In genomic region chr1:216903389-216903754, GRCh38 we compare ENCODE assay signal across 15 cellular contexts.
A peak's percentile ranks its signal among the peaks of the same experiment; 100 is the strongest.
DNase-seq lines count a peak whose midpoint lies in the region; ATAC-seq, FAIRE-seq and TF ChIP-seq lines count a peak whose summit lies in the region.
"Had no signal": no experiment of that assay in that cellular context is flagged by ENCODE, and none has a peak within 500 bp of the region (broad histone marks: within the 10 kb centered on the region; RNA-seq: fewer than 3 reads in every experiment).

No MANE protein-coding gene starts in this region.

- H3K4me1 ChIP-seq in astrocyte (ENCODE audit: insufficient read depth, low read length), result peaks cover 23% of the 10 kb centered on the region
- H3K4me1 ChIP-seq in upper lobe of right lung, result no peaks in the 10 kb centered on the region
- no peaks in the 10 kb centered on the region for H3K4me1 ChIP-seq in body of pancreas
- H3K4me1 ChIP-seq: A549, HAP-1 had no signal

- peak overlapping the region; percentile 30 for H3K9ac ChIP-seq in astrocyte (ENCODE audit: low read length)

- no peaks in the 10 kb centered on the region for H4K20me1 ChIP-seq in astrocyte (ENCODE audit: insufficient read depth, low read length)

- H3K9me3 Mint-ChIP-seq in astrocyte (ENCODE audit: unreplicated experiment), result no peaks in the 10 kb centered on the region

- peak overlapping the region; percentile 87 for H3K27ac Mint-ChIP-seq in astrocyte (ENCODE audit: unreplicated experiment)
- H3K27ac Mint-ChIP-seq: activated T-helper 17 cell treated with anti-CD3 and anti-CD28 coated beads, Interleukin-2, amount 50 U/mL, for 72 hours; naive thymus-derived CD4-positive, alpha-beta T cell had no signal

- DNase-seq in NCI-H2107 treated with DMSO at 0.1 percent for 48 hours (lab: John Stamatoyannopoulos, UW; ENCODE audit: unreplicated experiment) (peak; percentile 57), NCI-H2107 (lab: John Stamatoyannopoulos, UW) (no peak), astrocyte (ENCODE audit: low read depth) (peak; percentile 94), kidney glomerular epithelial cell (lab: John Stamatoyannopoulos, UW) (peak; percentile 69), upper lobe of right lung (no peak), body of pancreas (no peak)
- DNase-seq: cortex of kidney; naive thymus-derived CD4-positive, alpha-beta T cell; NCI-H1048 had no signal

- no peaks in the 10 kb centered on the region for H3K79me2 ChIP-seq in astrocyte (ENCODE audit: insufficient read depth, low read length)

- peak overlapping the region; percentile 70 for H3K4me2 ChIP-seq in astrocyte (ENCODE audit: low read length)
- H3K4me2 ChIP-seq: A549 had no signal

- H3K27me3 Mint-ChIP-seq in astrocyte (ENCODE audit: low read depth, unreplicated experiment), result no peaks in the 10 kb centered on the region
- H3K27me3 Mint-ChIP-seq: activated T-helper 17 cell treated with anti-CD3 and anti-CD28 coated beads, Interleukin-2, amount 50 U/mL, for 72 hours; naive thymus-derived CD4-positive, alpha-beta T cell had no signal

- TF ChIP-seq POLR2A in body of pancreas (IDR thresholded peaks at IDR 0.05), result no peak

- intact Hi-C loops in upper lobe of right lung (cut with DNase I), result no loop called here
- intact Hi-C loops in body of pancreas (cut with DNase I), result no loop called here

- FAIRE-seq in astrocyte (lab: Jason Lieb, UNC), result no peak
- FAIRE-seq: A549, G401.6 had no signal

- WGBS in body of pancreas, 2 donors, result 59 to 65% methylated on average over 2 of the region's 2 CpGs

- no peak overlapping the region for H3K4me3 ChIP-seq in astrocyte (ENCODE audit: insufficient read depth, low read depth, low read length)
- no peak overlapping the region for H3K4me3 ChIP-seq in upper lobe of right lung
- no peak overlapping the region for H3K4me3 ChIP-seq in body of pancreas
- H3K4me3 ChIP-seq: A549, HAP-1 had no signal

- H3K27ac ChIP-seq in astrocyte (ENCODE audit: low read depth, low read length), result peak overlapping the region; percentile 64
- H3K27ac ChIP-seq in upper lobe of right lung, result no peak overlapping the region
- peak overlapping the region in 1 of 4 donors; percentile 28 for H3K27ac ChIP-seq in body of pancreas
- H3K27ac ChIP-seq: A549 had no signal

- H3K36me3 ChIP-seq in astrocyte (ENCODE audit: insufficient read depth, low read length) (no peaks in the 10 kb centered on the region), upper lobe of right lung (no peaks in the 10 kb centered on the region), body of pancreas (replicated peaks in 1 of 2; ENCODE audit: insufficient read depth in 1 of 2, low read depth in 2 of 2) (no peaks in the 10 kb centered on the region)
- H3K36me3 ChIP-seq: HAP-1 had no signal

- ATAC-seq in upper lobe of right lung (peak; percentile 19), HG03460 (IDR thresholded peaks at IDR 0.05; ENCODE audit: unreplicated experiment) (no peak), body of pancreas (no peak), HG02610 (IDR thresholded peaks at IDR 0.05; ENCODE audit: unreplicated experiment) (no peak)
- ATAC-seq: A549; activated T-helper 17 cell treated with anti-CD3 and anti-CD28 coated beads, Interleukin-2, amount 50 U/mL, for 72 hours; naive thymus-derived CD4-positive, alpha-beta T cell had no signal

- H3K4me1 Mint-ChIP-seq in astrocyte (ENCODE audit: low read depth, unreplicated experiment), result peaks cover 29% of the 10 kb centered on the region
- H3K4me1 Mint-ChIP-seq: activated T-helper 17 cell treated with anti-CD3 and anti-CD28 coated beads, Interleukin-2, amount 50 U/mL, for 72 hours; naive thymus-derived CD4-positive, alpha-beta T cell had no signal

- peak overlapping the region; percentile 4 for H2AFZ ChIP-seq in astrocyte (ENCODE audit: low read depth, low read length)

- no peaks in the 10 kb centered on the region for H3K27me3 ChIP-seq in astrocyte (ENCODE audit: insufficient read depth, low read length)
- H3K27me3 ChIP-seq in upper lobe of right lung, result no peaks in the 10 kb centered on the region
- no peaks in the 10 kb centered on the region for H3K27me3 ChIP-seq in body of pancreas

- H3K4me3 Mint-ChIP-seq in astrocyte (ENCODE audit: unreplicated experiment), result no peak overlapping the region
- H3K4me3 Mint-ChIP-seq: activated T-helper 17 cell treated with anti-CD3 and anti-CD28 coated beads, Interleukin-2, amount 50 U/mL, for 72 hours; naive thymus-derived CD4-positive, alpha-beta T cell had no signal

- no peaks in the 10 kb centered on the region for H3K9me3 ChIP-seq in astrocyte (ENCODE audit: insufficient read depth, low read depth, low read length)
- no peaks in the 10 kb centered on the region for H3K9me3 ChIP-seq in upper lobe of right lung
- H3K9me3 ChIP-seq in body of pancreas, result no peaks in the 10 kb centered on the region
- H3K9me3 ChIP-seq: A549, HAP-1 had no signal

- no peak for TF ChIP-seq CTCF in astrocyte (IDR thresholded peaks at IDR 0.05; ENCODE audit: insufficient read depth, low read depth, low read length)
- no peak for TF ChIP-seq CTCF in upper lobe of right lung (IDR thresholded peaks at IDR 0.05)
- TF ChIP-seq CTCF in body of pancreas (IDR thresholded peaks at IDR 0.05), result no peak

- no peaks in the 10 kb centered on the region for H3K36me3 Mint-ChIP-seq in astrocyte (ENCODE audit: low read depth, unreplicated experiment)
- H3K36me3 Mint-ChIP-seq: naive thymus-derived CD4-positive, alpha-beta T cell had no signal

Comparison
In these comparisons a context has a peak if more than half of its experiments do, and no peak if none do; other contexts are left out.
1. DNase-seq: peak in NCI-H2107 treated with DMSO at 0.1 percent for 48 hours (single experiment), astrocyte (single experiment) and kidney glomerular epithelial cell (single experiment); none in NCI-H2107 (single experiment), upper lobe of right lung (single experiment) and body of pancreas (0 of 4).